In the genomic region with DNA sequence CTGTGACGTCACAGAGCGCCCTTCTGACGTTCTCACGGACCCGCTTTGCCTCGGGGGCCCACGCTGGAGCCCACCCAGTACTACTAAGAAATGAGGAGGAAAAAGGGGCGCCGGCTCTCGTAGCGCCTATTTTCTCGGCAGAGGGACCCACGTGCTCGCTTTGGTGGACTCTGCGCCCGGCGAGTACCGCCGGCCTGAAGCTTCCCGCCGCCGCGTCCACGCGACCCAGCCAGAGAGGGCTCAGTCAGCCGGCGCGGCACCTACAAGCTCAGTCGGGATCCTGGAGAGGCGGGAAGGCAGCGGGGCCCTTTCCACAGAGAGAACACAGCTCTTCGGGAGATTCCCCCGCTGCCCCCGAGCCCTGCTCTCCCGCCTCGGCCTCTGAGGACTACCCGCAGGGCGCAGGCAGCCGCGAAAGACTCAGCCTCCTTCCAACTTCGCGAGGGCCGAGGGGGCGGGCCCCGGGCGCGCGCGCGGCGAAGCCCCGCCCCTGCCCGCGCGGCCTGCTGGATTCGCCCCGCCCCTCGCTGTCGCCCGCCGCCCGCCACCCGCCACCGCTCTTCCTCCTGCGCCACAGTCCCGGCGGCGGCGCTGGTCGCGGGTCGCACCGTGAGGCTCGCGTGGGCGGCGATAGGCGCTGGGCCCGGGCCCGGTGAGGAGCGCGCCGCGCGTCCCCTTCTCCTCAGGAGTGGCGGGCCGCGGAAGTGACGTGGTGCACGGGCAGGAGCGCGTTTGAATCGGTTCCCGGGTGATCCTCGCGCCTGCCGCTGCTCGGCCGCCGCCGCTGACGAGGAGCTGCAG, we compare ENCODE assay signal across 8 cellular contexts. TPM values are rescaled to one million over a fixed set of nuclear protein-coding genes. Genes with fewer than 3 reads are reported as not detected.
DNase-seq lines count a peak whose midpoint lies in the region; ATAC-seq and TF ChIP-seq lines count a peak whose summit lies in the region.

Gene SMCHD1, plus strand, starts transcription at position 574 of the 801 bp plus-strand sequence. CDS start 350 bp downstream, outside the sequence.

- peak within 1 kb of the TSS; percentile 87 to 98 for H3K4me3 ChIP-seq in prostate gland

- peak within 1 kb of the TSS; percentile 96 to 98 for H3K27ac ChIP-seq in prostate gland

- peak in 2 of 4 experiments; percentile 16 to 20 for TF ChIP-seq CTCF in prostate gland (IDR thresholded peaks at IDR 0.05)

- intact Hi-C loops in left cardiac atrium (cut with DNase I) (loop anchor here in 1 of 2 donors (2.0 kb wide), 1 partner anchor 85 kb away; the partner anchor contains the start of genes METTL4 and NDC80), prostate gland (cut with DNase I) (loop anchor here (1.0 kb wide), 1 partner anchor 84 kb away; the partner anchor contains the start of genes METTL4 and NDC80)

- peak within 1 kb of the TSS; percentile 96 for H3K4me3 Mint-ChIP-seq in T-helper 17 cell

- H3K36me3 Mint-ChIP-seq in T-helper 17 cell (ENCODE audit: low read depth), result peaks cover 4% of the 10 kb centered on the region

- H3K4me1 ChIP-seq in prostate gland (replicated peaks), result no peaks in the 10 kb centered on the region

- H3K9me3 ChIP-seq in T-helper 17 cell (ENCODE audit: control insufficient read depth, low read length, poor library complexity, severe bottlenecking) (no peaks in the 10 kb centered on the region), prostate gland (no peaks in the 10 kb centered on the region)

- peak; percentile 96 for TF ChIP-seq POLR2A in GM15510 (IDR thresholded peaks at IDR 0.05; ENCODE audit: borderline replicate concordance, extremely low read depth, insufficient read length)
- peak; percentile 80 for TF ChIP-seq POLR2A in prostate gland (IDR thresholded peaks at IDR 0.05)

- DNase-seq in NCI-H146 treated with DMSO at 0.1 percent for 48 hours (lab: John Stamatoyannopoulos, UW; ENCODE audit: unreplicated experiment), result peak; percentile 87
- DNase-seq in T-helper 17 cell, result peak; percentile 83 to 90 (median 87)
- DNase-seq in amniotic stem cell (lab: John Stamatoyannopoulos, UW), result peak; percentile 69
- peak; percentile 92 for DNase-seq in left cardiac atrium
- DNase-seq in prostate gland (ENCODE audit: low spot score), result peak; percentile 88
- peak; percentile 84 for DNase-seq in ureter (ENCODE audit: low spot score)

- no peaks in the 10 kb centered on the region for H3K27me3 Mint-ChIP-seq in T-helper 17 cell

- ATAC-seq in HG02840 (IDR thresholded peaks at IDR 0.05; ENCODE audit: low FRiP score, unreplicated experiment) (peak; percentile 59), T-helper 17 cell (peak; percentile 77), left cardiac atrium (peak; percentile 90 to 93)

- H3K27me3 ChIP-seq in prostate gland (replicated peaks; ENCODE audit: insufficient read depth), result no peaks in the 10 kb centered on the region

- WGBS in prostate gland, result under 1% methylated on average over 42 of the region's 102 CpGs

- H3K27ac Mint-ChIP-seq in T-helper 17 cell, result peak within 1 kb of the TSS; percentile 98

- H3K36me3 ChIP-seq in prostate gland, result no peaks in the 10 kb centered on the region

- peaks cover 24% of the 10 kb centered on the region for H3K4me1 Mint-ChIP-seq in T-helper 17 cell

RNA-seq across cellular contexts. Expression of gene SMCHD1, which starts in this region (rescaled TPM):
- total RNA-seq in T-helper 17 cell (100 to 1,000 TPM; 288 to 316 TPM), left cardiac atrium (10 to 100 TPM; 24.5 to 28.7 TPM), prostate gland (10 to 100 TPM; 56.0 to 65.1 TPM), ureter (83.8 TPM)

Comparison
In these comparisons a context has a peak if more than half of its experiments do, and no peak if none do; other contexts are left out.
1. Peak in every context shown above with its lines: DNase-seq, ATAC-seq, H3K4me3 ChIP-seq and H3K27ac ChIP-seq.